ENCODE assay signal across 1 cellular context in the genomic region with DNA sequence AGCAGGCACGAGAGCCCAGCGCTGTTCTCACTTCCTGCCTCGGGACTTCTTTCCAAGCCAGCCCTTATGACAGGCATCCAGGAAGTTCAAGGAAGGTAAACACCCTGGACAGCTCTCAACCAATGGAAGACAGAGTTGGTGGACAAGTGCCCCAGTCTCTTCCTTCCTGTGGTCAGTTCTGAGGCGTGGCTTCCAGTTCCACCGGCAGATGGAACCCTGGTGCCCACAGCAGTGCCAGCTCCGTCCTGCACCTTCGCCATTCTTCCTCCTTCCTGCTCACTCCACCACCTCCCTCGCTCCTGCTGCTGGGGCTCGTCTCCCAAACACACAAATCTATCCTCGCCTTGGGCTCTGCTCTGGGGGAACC.
TF ChIP-seq lines count a peak whose summit lies in the region.

No MANE protein-coding gene starts in this region.

TF ChIP-seq in GM23338, 12 proteins besides CTCF, POLR2A, EP300 and RAD21 (continued from another document):
- TF ChIP-seq, protein P1, sequence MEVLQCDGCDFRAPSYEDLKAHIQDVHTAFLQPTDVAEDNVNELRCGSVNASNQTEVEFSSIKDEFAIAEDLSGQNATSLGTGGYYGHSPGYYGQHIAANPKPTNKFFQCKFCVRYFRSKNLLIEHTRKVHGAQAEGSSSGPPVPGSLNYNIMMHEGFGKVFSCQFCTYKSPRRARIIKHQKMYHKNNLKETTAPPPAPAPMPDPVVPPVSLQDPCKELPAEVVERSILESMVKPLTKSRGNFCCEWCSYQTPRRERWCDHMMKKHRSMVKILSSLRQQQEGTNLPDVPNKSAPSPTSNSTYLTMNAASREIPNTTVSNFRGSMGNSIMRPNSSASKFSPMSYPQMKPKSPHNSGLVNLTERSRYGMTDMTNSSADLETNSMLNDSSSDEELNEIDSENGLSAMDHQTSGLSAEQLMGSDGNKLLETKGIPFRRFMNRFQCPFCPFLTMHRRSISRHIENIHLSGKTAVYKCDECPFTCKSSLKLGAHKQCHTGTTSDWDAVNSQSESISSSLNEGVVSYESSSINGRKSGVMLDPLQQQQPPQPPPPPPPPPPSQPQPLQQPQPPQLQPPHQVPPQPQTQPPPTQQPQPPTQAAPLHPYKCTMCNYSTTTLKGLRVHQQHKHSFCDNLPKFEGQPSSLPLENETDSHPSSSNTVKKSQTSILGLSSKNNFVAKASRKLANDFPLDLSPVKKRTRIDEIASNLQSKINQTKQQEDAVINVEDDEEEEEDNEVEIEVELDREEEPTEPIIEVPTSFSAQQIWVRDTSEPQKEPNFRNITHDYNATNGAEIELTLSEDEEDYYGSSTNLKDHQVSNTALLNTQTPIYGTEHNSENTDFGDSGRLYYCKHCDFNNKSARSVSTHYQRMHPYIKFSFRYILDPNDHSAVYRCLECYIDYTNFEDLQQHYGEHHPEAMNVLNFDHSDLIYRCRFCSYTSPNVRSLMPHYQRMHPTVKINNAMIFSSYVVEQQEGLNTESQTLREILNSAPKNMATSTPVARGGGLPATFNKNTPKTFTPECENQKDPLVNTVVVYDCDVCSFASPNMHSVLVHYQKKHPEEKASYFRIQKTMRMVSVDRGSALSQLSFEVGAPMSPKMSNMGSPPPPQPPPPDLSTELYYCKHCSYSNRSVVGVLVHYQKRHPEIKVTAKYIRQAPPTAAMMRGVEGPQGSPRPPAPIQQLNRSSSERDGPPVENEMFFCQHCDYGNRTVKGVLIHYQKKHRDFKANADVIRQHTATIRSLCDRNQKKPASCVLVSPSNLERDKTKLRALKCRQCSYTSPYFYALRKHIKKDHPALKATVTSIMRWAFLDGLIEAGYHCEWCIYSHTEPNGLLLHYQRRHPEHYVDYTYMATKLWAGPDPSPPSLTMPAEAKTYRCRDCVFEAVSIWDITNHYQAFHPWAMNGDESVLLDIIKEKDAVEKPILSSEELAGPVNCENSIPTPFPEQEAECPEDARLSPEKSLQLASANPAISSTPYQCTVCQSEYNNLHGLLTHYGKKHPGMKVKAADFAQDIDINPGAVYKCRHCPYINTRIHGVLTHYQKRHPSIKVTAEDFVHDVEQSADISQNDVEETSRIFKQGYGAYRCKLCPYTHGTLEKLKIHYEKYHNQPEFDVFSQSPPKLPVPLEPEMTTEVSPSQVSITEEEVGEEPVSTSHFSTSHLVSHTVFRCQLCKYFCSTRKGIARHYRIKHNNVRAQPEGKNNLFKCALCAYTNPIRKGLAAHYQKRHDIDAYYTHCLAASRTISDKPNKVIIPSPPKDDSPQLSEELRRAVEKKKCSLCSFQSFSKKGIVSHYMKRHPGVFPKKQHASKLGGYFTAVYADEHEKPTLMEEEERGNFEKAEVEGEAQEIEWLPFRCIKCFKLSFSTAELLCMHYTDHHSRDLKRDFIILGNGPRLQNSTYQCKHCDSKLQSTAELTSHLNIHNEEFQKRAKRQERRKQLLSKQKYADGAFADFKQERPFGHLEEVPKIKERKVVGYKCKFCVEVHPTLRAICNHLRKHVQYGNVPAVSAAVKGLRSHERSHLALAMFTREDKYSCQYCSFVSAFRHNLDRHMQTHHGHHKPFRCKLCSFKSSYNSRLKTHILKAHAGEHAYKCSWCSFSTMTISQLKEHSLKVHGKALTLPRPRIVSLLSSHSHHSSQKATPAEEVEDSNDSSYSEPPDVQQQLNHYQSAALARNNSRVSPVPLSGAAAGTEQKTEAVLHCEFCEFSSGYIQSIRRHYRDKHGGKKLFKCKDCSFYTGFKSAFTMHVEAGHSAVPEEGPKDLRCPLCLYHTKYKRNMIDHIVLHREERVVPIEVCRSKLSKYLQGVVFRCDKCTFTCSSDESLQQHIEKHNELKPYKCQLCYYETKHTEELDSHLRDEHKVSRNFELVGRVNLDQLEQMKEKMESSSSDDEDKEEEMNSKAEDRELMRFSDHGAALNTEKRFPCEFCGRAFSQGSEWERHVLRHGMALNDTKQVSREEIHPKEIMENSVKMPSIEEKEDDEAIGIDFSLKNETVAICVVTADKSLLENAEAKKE (CRISPR knock-in tag; IDR thresholded peaks at IDR 0.05): no peak
- TF ChIP-seq EZH2 (IDR thresholded peaks at IDR 0.05; ENCODE audit: low read depth, unreplicated experiment) (no peak), POLR2AphosphoS5 (IDR thresholded peaks at IDR 0.05; ENCODE audit: low read depth) (no peak), JUNB (IDR thresholded peaks at IDR 0.05; ENCODE audit: unreplicated experiment) (no peak), EZH2phosphoT487 (IDR thresholded peaks at IDR 0.05; ENCODE audit: unreplicated experiment) (no peak), CREB1 (CRISPR knock-in tag; IDR thresholded peaks at IDR 0.05; ENCODE audit: low read depth) (no peak), STAT1 (IDR thresholded peaks at IDR 0.05; ENCODE audit: unreplicated experiment) (no peak), ZNF331 (CRISPR knock-in tag; IDR thresholded peaks at IDR 0.05; ENCODE audit: low read depth) (no peak), ZNF114 (CRISPR knock-in tag; IDR thresholded peaks at IDR 0.05) (no peak)
- TF ChIP-seq, protein P2, sequence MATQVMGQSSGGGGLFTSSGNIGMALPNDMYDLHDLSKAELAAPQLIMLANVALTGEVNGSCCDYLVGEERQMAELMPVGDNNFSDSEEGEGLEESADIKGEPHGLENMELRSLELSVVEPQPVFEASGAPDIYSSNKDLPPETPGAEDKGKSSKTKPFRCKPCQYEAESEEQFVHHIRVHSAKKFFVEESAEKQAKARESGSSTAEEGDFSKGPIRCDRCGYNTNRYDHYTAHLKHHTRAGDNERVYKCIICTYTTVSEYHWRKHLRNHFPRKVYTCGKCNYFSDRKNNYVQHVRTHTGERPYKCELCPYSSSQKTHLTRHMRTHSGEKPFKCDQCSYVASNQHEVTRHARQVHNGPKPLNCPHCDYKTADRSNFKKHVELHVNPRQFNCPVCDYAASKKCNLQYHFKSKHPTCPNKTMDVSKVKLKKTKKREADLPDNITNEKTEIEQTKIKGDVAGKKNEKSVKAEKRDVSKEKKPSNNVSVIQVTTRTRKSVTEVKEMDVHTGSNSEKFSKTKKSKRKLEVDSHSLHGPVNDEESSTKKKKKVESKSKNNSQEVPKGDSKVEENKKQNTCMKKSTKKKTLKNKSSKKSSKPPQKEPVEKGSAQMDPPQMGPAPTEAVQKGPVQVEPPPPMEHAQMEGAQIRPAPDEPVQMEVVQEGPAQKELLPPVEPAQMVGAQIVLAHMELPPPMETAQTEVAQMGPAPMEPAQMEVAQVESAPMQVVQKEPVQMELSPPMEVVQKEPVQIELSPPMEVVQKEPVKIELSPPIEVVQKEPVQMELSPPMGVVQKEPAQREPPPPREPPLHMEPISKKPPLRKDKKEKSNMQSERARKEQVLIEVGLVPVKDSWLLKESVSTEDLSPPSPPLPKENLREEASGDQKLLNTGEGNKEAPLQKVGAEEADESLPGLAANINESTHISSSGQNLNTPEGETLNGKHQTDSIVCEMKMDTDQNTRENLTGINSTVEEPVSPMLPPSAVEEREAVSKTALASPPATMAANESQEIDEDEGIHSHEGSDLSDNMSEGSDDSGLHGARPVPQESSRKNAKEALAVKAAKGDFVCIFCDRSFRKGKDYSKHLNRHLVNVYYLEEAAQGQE (IDR thresholded peaks at IDR 0.05; ENCODE audit: unreplicated experiment): no peak
